In genomic region chr1:3944621-3944914, GRCh38 we compare ENCODE assay signal across 19 cellular contexts. TPM values are rescaled to one million over a fixed set of nuclear protein-coding genes. Genes with fewer than 3 reads are reported as not detected.
DNase-seq lines count a peak whose midpoint lies in the region; ATAC-seq and TF ChIP-seq lines count a peak whose summit lies in the region.
"Had no signal": no experiment of that assay in that cellular context is flagged by ENCODE, and none has a peak within 500 bp of the region (broad histone marks: within the 10 kb centered on the region; RNA-seq: fewer than 3 reads in every experiment).

No MANE protein-coding gene starts in this region.

- no peak for ATAC-seq in HG02852 (IDR thresholded peaks at IDR 0.05; ENCODE audit: unreplicated experiment)
- ATAC-seq: HCT116, T-cell had no signal

- H3K4me3 Mint-ChIP-seq in brain, result no peak overlapping the region
- H3K4me3 Mint-ChIP-seq: T-cell had no signal

- DNase-seq in DMS153 (lab: John Stamatoyannopoulos, UW) (peak; percentile 15), DMS153 treated with DMSO at 0.1 percent for 48 hours (lab: John Stamatoyannopoulos, UW; ENCODE audit: unreplicated experiment) (no peak), NCI-H748 treated with DMSO at 0.1 percent for 48 hours (lab: John Stamatoyannopoulos, UW) (peak; percentile 10), NCI-H748 (lab: John Stamatoyannopoulos, UW; ENCODE audit: unreplicated experiment) (no peak), spleen (peak; percentile 43)
- DNase-seq: 8988T, ACHN, DND-41, NCI-H1048, NCI-H187, NCI-H2227 treated with DMSO at 0.1 percent for 48 hours, NCI-H510A, Right ventricle myocardium superior, RPMI8226, T-cell had no signal

- H3K4me3 ChIP-seq in spleen, result no peak overlapping the region

- peaks cover 43% of the 10 kb centered on the region for H3K4me1 Mint-ChIP-seq in brain
- H3K4me1 Mint-ChIP-seq: T-cell had no signal

- peaks cover 2% of the 10 kb centered on the region for H3K27me3 Mint-ChIP-seq in brain

- H3K4me1 ChIP-seq in spleen, result no peaks in the 10 kb centered on the region

- TF ChIP-seq CTCF in brain (conservative IDR thresholded peaks at IDR 0.05), result no peak
- no peak for TF ChIP-seq CTCF in spleen (IDR thresholded peaks at IDR 0.05 in 8 of 11, conservative IDR thresholded peaks at IDR 0.05 in 3 of 11)

- TF ChIP-seq POLR2A in spleen (IDR thresholded peaks at IDR 0.05), result no peak

- peak overlapping the region in 3 of 5 experiments; percentile 60 to 64 (median 62) for H3K27ac Mint-ChIP-seq in brain
- H3K27ac Mint-ChIP-seq: T-cell had no signal

- 64 to 74% (median 70%) methylated on average over 9 of the region's 9 CpGs for WGBS in spleen, 5 donors

- intact Hi-C loops in spleen (cut with DNase I; ENCODE audit: low total_unique reads), result no loop called here

- peaks cover 0 to 73% (median 0%) of the 10 kb centered on the region in 7 donors for H3K27me3 ChIP-seq in spleen (replicated peaks in 1 of 7)

- peaks cover 0 to 5% (median 0%) of the 10 kb centered on the region in 8 donors for H3K9me3 ChIP-seq in spleen

- no peak overlapping the region for H3K27ac ChIP-seq in spleen
- H3K27ac ChIP-seq: HL-60 had no signal

- H3K9me3 Mint-ChIP-seq in brain, result peaks cover under 1 to 10% (median 5%) of the 10 kb centered on the region in 5 experiments
- H3K9me3 Mint-ChIP-seq: T-cell had no signal

- no peaks in the 10 kb centered on the region for H3K36me3 ChIP-seq in spleen

- no peaks in the 10 kb centered on the region for H3K36me3 Mint-ChIP-seq in brain
- H3K36me3 Mint-ChIP-seq: T-cell had no signal

RNA-seq across cellular contexts. Expression of gene C1orf174, which starts 44.5 kb away (rescaled TPM):
- polyA plus RNA-seq in brain (ENCODE audit: insufficient read depth, low read depth, low replicate concordance), result 13.9 TPM
- total RNA-seq in spleen, result 10 to 100 TPM; 19.7 to 34.5 (median 23.7) TPM
- polyA plus RNA-seq in spleen, result 10 to 100 TPM; 14.9 to 24.2 (median 15.8) TPM

Comparison
In these comparisons a context has a peak if more than half of its experiments do, and no peak if none do; other contexts are left out.
1. DNase-seq: peak in DMS153 (single experiment), NCI-H748 treated with DMSO at 0.1 percent for 48 hours (single experiment) and spleen (single experiment); none in DMS153 treated with DMSO at 0.1 percent for 48 hours (single experiment) and NCI-H748 (single experiment).